In genomic region chr7:21579341-21580072, GRCh38 we compare ENCODE assay signal across 12 cellular contexts. TPM values are rescaled to one million over a fixed set of nuclear protein-coding genes. Genes with fewer than 3 reads are reported as not detected.
DNase-seq lines count a peak whose midpoint lies in the region; ATAC-seq, FAIRE-seq and TF ChIP-seq lines count a peak whose summit lies in the region.
"Had no signal": no experiment of that assay in that cellular context is flagged by ENCODE, and none has a peak within 500 bp of the region (broad histone marks: within the 10 kb centered on the region; RNA-seq: fewer than 3 reads in every experiment).

No MANE protein-coding gene starts in this region.

- intact Hi-C loops in adrenal gland (cut with DNase I) (no loop called here), kidney (cut with DNase I) (no loop called here)

- no peak overlapping the region for H3K14ac ChIP-seq in H9 (ENCODE audit: insufficient read depth, low read length)

- H3K4ac ChIP-seq in H9 (ENCODE audit: low read depth, low read length): no peak overlapping the region

- no peaks in the 10 kb centered on the region for H3K27me3 Mint-ChIP-seq in H9 (ENCODE audit: low read depth)

- DNase-seq in adrenal gland (peak in 1 of 7 donors; percentile 9), H9 (no peak), kidney (no peak), DMS79 treated with DMSO at 0.1 percent for 48 hours (lab: John Stamatoyannopoulos, UW) (no peak)
- DNase-seq: activated CD8-positive, alpha-beta memory T cell treated with anti-CD3 and anti-CD28 coated beads, Interleukin-2, amount 50 U/mL, for 48 hours; T-helper 2 cell had no signal

- H3K79me2 ChIP-seq in parathyroid adenoma (peaks cover 10% of the 10 kb centered on the region), H9 (ENCODE audit: insufficient read depth, low read length) (no peaks in the 10 kb centered on the region)

- H3T11ph ChIP-seq in H9 (ENCODE audit: low read length): no peak overlapping the region

- no peak overlapping the region for H3K18ac ChIP-seq in H9 (ENCODE audit: insufficient read length, low read depth, low read length)

- no peaks in the 10 kb centered on the region for H3K79me1 ChIP-seq in H9 (ENCODE audit: insufficient read depth, low read depth, low read length, poor library complexity, severe bottlenecking)

- no peak overlapping the region for H3K23ac ChIP-seq in H9 (ENCODE audit: insufficient read length, low read depth, low read length)

- H3K56ac ChIP-seq in H9 (ENCODE audit: insufficient read length, low read depth, low read length): no peak overlapping the region

- no peak overlapping the region for H4K8ac ChIP-seq in H9 (replicated peaks; ENCODE audit: insufficient read length, low read depth, low read length)

- no peak overlapping the region for H2BK12ac ChIP-seq in H9 (ENCODE audit: insufficient read length, low read depth, low read length)

- TF ChIP-seq POLR2A in adrenal gland (IDR thresholded peaks at IDR 0.05): no peak

- no peak overlapping the region for H2BK120ac ChIP-seq in H9 (ENCODE audit: low read depth, low read length, poor library complexity, severe bottlenecking)

- no peak overlapping the region for H3K4me3 Mint-ChIP-seq in H9
- H3K4me3 Mint-ChIP-seq: memory B cell had no signal

- H2BK20ac ChIP-seq in H9 (ENCODE audit: low read depth, low read length, poor library complexity, severe bottlenecking): no peak overlapping the region

- no peak overlapping the region for H4K91ac ChIP-seq in H9 (ENCODE audit: insufficient read length, low read depth, low read length)

- ATAC-seq in GM18868 (IDR thresholded peaks at IDR 0.05; ENCODE audit: unreplicated experiment) (peak; percentile 50), HG03175 (IDR thresholded peaks at IDR 0.05; ENCODE audit: unreplicated experiment) (peak; percentile 21), HG03139 (IDR thresholded peaks at IDR 0.05; ENCODE audit: unreplicated experiment) (no peak)

- no peak overlapping the region for H4K5ac ChIP-seq in H9 (ENCODE audit: insufficient read length, low read depth, low read length)

- FAIRE-seq in kidney (lab: Jason Lieb, UNC): no peak

- no peaks in the 10 kb centered on the region for H3K23me2 ChIP-seq in H9 (ENCODE audit: insufficient read length, low read depth, low read length, poor library complexity, severe bottlenecking)

- H3K4me2 ChIP-seq in parathyroid adenoma (ENCODE audit: low read length) (peak overlapping the region; percentile 45), H9 (ENCODE audit: insufficient read depth, insufficient read length, low read length) (no peak overlapping the region)

- no peaks in the 10 kb centered on the region for H3K4me1 Mint-ChIP-seq in H9
- H3K4me1 Mint-ChIP-seq: memory B cell had no signal

- no peak overlapping the region for H3K9ac ChIP-seq in parathyroid adenoma
- H3K9ac ChIP-seq in H9 (ENCODE audit: extremely low read depth, insufficient read length, low read length): no peak overlapping the region
- no peak overlapping the region for H3K9ac ChIP-seq in kidney (ENCODE audit: low read length in 2 of 2)

- TF ChIP-seq CTCF in adrenal gland (IDR thresholded peaks at IDR 0.05): no peak
- no peak for TF ChIP-seq CTCF in parathyroid adenoma (IDR thresholded peaks at IDR 0.05)
- TF ChIP-seq CTCF in H9 (conservative IDR thresholded peaks at IDR 0.05): no peak
- no peak for TF ChIP-seq CTCF in kidney (IDR thresholded peaks at IDR 0.05; ENCODE audit: borderline replicate concordance, extremely low read depth, insufficient read depth)

- no peak overlapping the region for H3K27ac Mint-ChIP-seq in H9
- H3K27ac Mint-ChIP-seq: memory B cell had no signal

- no peaks in the 10 kb centered on the region for H3K9me3 ChIP-seq in adrenal gland (replicated peaks in 1 of 3)
- H3K9me3 ChIP-seq in parathyroid adenoma (ENCODE audit: control insufficient read depth, low read length): peaks cover 7% of the 10 kb centered on the region
- H3K9me3 ChIP-seq in H9 (ENCODE audit: control insufficient read depth, low read depth, low read length): no peaks in the 10 kb centered on the region
- no peaks in the 10 kb centered on the region for H3K9me3 ChIP-seq in kidney (ENCODE audit: control insufficient read depth in 1 of 2, low read length in 2 of 2)

- H3K4me1 ChIP-seq in adrenal gland (replicated peaks in 1 of 2) (peaks cover 14 to 26% of the 10 kb centered on the region in 2 donors), parathyroid adenoma (peaks cover 68% of the 10 kb centered on the region), H9 (ENCODE audit: insufficient read depth, low read length) (no peaks in the 10 kb centered on the region), kidney (ENCODE audit: control insufficient read depth in 1 of 2, insufficient read depth in 1 of 2, low read depth in 1 of 2, low read length in 2 of 2) (peaks cover 0 to 2% of the 10 kb centered on the region in 2 donors)

- H2BK5ac ChIP-seq in H9 (ENCODE audit: insufficient read length, low read length): no peak overlapping the region

- H4K20me1 ChIP-seq in H9 (ENCODE audit: control insufficient read depth, insufficient read depth, insufficient read length): no peaks in the 10 kb centered on the region

- H2AFZ ChIP-seq in parathyroid adenoma: no peak overlapping the region
- H2AFZ ChIP-seq in H9 (ENCODE audit: low read length): no peak overlapping the region

- no peaks in the 10 kb centered on the region for H3K27me3 ChIP-seq in adrenal gland
- H3K27me3 ChIP-seq in parathyroid adenoma (ENCODE audit: control insufficient read depth, insufficient read depth, low read length): no peaks in the 10 kb centered on the region
- no peaks in the 10 kb centered on the region for H3K27me3 ChIP-seq in H9 (ENCODE audit: insufficient read depth, low read length)
- H3K27me3 ChIP-seq: cardiac muscle cell had no signal

- H3K36me3 ChIP-seq in adrenal gland (replicated peaks in 1 of 2): no peaks in the 10 kb centered on the region
- peaks cover 16% of the 10 kb centered on the region for H3K36me3 ChIP-seq in parathyroid adenoma (ENCODE audit: control insufficient read depth, insufficient read depth, low read length)
- H3K36me3 ChIP-seq in kidney (ENCODE audit: control insufficient read depth in 1 of 2, insufficient read depth in 2 of 2, low read length in 2 of 2): no peaks in the 10 kb centered on the region
- H3K36me3 ChIP-seq: cardiac muscle cell had no signal

- 52 to 63% (median 57%) methylated on average over 4 of the region's 4 CpGs for WGBS in adrenal gland, 4 donors
- no CpG with 5 or more reads among the region's 4 CpGs for WGBS in H9 (ENCODE audit: extremely low coverage, insufficient read length, low lambda C conversion rate)

- H3K4me3 ChIP-seq in adrenal gland (no peak overlapping the region), parathyroid adenoma (ENCODE audit: low read depth, low read length) (peak overlapping the region; percentile 17), kidney (ENCODE audit: low read length in 2 of 2) (no peak overlapping the region)
- H3K4me3 ChIP-seq: cardiac muscle cell had no signal

- H2AK5ac ChIP-seq in H9 (ENCODE audit: insufficient read length, low read length): no peak overlapping the region

- H2BK15ac ChIP-seq in H9 (ENCODE audit: low read depth, low read length): no peak overlapping the region

- peaks cover 13 to 22% (median 20%) of the 10 kb centered on the region in 3 experiments for H3K36me3 Mint-ChIP-seq in H9 (ENCODE audit: insufficient read depth in 1 of 3, low read depth in 3 of 3)

- H3K9me3 Mint-ChIP-seq in H9: peaks cover 15 to 19% of the 10 kb centered on the region in 2 experiments

- H3K27ac ChIP-seq in adrenal gland: peak overlapping the region; percentile 26 to 76 (median 52)
- peak overlapping the region; percentile 94 for H3K27ac ChIP-seq in parathyroid adenoma
- no peak overlapping the region for H3K27ac ChIP-seq in H9 (ENCODE audit: insufficient read length, low read depth, low read length)
- H3K27ac ChIP-seq in kidney (ENCODE audit: low read depth in 2 of 2, low read length in 2 of 2): no peak overlapping the region
- H3K27ac ChIP-seq: cardiac muscle cell had no signal

RNA-seq across cellular contexts. Expression of gene DNAH11, which starts 36.7 kb away (rescaled TPM):
- total RNA-seq in adrenal gland (10 to 100 TPM; 16.6 to 77.7 (median 27.5) TPM), H9 (2021) (1.8 and 2.5 TPM in 2 replicates), kidney (2.3 TPM)
- polyA plus RNA-seq in adrenal gland (10 to 100 TPM in 1 of 3 donors, 1 to 10 TPM in 2; 8.4 to 42.0 (median 8.8) TPM), kidney (ENCODE audit: insufficient read depth, low read depth, low replicate concordance) (0.58 TPM)

Comparison
In these comparisons a context has a peak if more than half of its experiments do, and no peak if none do; other contexts are left out.
1. H3K27ac ChIP-seq: peak in adrenal gland (5 of 5) and parathyroid adenoma (single experiment); none in H9 (single experiment) and kidney (0 of 2).